ENCODE assay signal across 1 cellular context in the genomic region with DNA sequence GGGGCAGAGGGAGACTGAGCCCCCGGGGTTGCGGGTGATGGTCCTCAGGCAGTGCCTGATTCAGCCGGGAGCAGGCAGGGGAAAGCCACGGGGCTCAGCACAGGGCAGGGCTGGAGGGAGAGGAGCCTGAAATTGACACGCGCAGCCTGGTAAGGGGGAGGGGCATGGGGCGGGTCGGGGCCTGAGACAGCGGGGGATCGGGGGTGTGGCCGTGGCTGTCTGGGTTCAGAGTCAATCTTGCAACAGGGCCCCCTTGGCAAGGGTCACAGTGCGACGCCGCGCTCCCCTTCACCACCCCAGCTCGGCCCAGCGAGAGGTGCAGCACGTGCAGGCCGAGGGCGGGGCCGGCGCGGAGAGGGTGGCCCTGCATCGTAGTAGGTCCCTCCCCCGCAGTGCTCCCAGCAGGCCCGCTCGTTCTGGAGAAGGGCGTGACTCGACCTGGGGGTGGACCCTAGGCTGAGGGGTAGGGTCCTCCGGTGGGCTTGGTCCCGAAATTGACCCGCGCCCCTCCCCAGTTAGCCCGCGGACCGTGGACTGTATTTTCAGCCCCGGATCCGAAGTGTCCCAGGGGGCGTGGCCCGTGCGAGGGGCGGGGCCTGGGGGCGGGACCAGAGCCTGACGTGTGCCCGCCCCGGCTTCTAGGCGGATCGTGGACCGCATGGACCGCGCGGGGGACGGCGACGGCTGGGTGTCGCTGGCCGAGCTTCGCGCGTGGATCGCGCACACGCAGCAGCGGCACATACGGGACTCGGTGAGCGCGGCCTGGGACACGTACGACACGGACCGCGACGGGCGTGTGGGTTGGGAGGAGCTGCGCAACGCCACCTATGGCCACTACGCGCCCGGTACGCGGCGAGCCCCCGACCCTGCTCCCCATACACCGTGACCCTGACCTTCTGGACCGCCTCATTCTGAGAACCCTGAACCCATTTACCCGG.
TF ChIP-seq lines count a peak whose summit lies in the region.

No MANE protein-coding gene starts in this region.

TF ChIP-seq in K562, 482 proteins besides CTCF, POLR2A, EP300 and RAD21 (continued from another document and continues in another):
- TF ChIP-seq CHD7 (IDR thresholded peaks at IDR 0.05; ENCODE audit: low read depth, low read length) = no peak
- no peak for TF ChIP-seq RERE (CRISPR knock-in tag; IDR thresholded peaks at IDR 0.05; ENCODE audit: borderline replicate concordance)
- TF ChIP-seq ZC3H11A (IDR thresholded peaks at IDR 0.05; ENCODE audit: low read depth, low read length) = no peak
- TF ChIP-seq SMARCA5 (IDR thresholded peaks at IDR 0.05) = no peak
- TF ChIP-seq TFAP4 (CRISPR knock-in tag; IDR thresholded peaks at IDR 0.05; ENCODE audit: borderline replicate concordance) = peak; percentile 59
- TF ChIP-seq ZNF324 (CRISPR knock-in tag; IDR thresholded peaks at IDR 0.05) = no peak
- no peak for TF ChIP-seq FOXM1 (IDR thresholded peaks at IDR 0.05; ENCODE audit: low read depth)
- peak; percentile 82; the same call in 1 of the 2 replicates for TF ChIP-seq FOXM1 (CRISPR knock-in tag; IDR thresholded peaks at IDR 0.05; ENCODE audit: low read depth)
- peak; percentile 50; the same call in 1 of the 2 replicates for TF ChIP-seq CTBP1 (IDR thresholded peaks at IDR 0.05; ENCODE audit: borderline replicate concordance)
- TF ChIP-seq, protein P1, sequence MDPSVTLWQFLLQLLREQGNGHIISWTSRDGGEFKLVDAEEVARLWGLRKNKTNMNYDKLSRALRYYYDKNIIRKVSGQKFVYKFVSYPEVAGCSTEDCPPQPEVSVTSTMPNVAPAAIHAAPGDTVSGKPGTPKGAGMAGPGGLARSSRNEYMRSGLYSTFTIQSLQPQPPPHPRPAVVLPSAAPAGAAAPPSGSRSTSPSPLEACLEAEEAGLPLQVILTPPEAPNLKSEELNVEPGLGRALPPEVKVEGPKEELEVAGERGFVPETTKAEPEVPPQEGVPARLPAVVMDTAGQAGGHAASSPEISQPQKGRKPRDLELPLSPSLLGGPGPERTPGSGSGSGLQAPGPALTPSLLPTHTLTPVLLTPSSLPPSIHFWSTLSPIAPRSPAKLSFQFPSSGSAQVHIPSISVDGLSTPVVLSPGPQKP (CRISPR knock-in tag; IDR thresholded peaks at IDR 0.05) = no peak
- peak; percentile 34 for TF ChIP-seq HNRNPLL (IDR thresholded peaks at IDR 0.05; ENCODE audit: low read depth, low read length, poor library complexity, severe bottlenecking)
- TF ChIP-seq DPF2 (IDR thresholded peaks at IDR 0.05) = no peak
- peak; percentile 42 for TF ChIP-seq PHF20 (IDR thresholded peaks at IDR 0.05; ENCODE audit: partially characterized antibody)
- no peak for TF ChIP-seq ZNF444 (CRISPR knock-in tag; IDR thresholded peaks at IDR 0.05)
- TF ChIP-seq ZFP30 (CRISPR knock-in tag; IDR thresholded peaks at IDR 0.05; ENCODE audit: borderline replicate concordance) = no peak
- no peak for TF ChIP-seq TAF7 (tag; IDR thresholded peaks at IDR 0.05)
- TF ChIP-seq NBN (IDR thresholded peaks at IDR 0.05; ENCODE audit: low read depth) = no peak; the same call in 1 of the 2 replicates
- TF ChIP-seq ZNF695 (CRISPR knock-in tag; IDR thresholded peaks at IDR 0.05) = no peak
- no peak for TF ChIP-seq NR4A1 (CRISPR knock-in tag; IDR thresholded peaks at IDR 0.05)
- no peak for TF ChIP-seq NR4A1 (tag; IDR thresholded peaks at IDR 0.05)
- TF ChIP-seq, protein P2, sequence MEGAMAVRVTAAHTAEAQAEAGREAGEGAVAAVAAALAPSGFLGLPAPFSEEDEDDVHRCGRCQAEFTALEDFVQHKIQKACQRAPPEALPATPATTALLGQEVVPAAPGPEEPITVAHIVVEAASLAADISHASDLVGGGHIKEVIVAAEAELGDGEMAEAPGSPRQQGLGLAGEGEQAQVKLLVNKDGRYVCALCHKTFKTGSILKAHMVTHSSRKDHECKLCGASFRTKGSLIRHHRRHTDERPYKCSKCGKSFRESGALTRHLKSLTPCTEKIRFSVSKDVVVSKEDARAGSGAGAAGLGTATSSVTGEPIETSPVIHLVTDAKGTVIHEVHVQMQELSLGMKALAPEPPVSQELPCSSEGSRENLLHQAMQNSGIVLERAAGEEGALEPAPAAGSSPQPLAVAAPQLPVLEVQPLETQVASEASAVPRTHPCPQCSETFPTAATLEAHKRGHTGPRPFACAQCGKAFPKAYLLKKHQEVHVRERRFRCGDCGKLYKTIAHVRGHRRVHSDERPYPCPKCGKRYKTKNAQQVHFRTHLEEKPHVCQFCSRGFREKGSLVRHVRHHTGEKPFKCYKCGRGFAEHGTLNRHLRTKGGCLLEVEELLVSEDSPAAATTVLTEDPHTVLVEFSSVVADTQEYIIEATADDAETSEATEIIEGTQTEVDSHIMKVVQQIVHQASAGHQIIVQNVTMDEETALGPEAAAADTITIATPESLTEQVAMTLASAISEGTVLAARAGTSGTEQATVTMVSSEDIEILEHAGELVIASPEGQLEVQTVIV (CRISPR knock-in tag; IDR thresholded peaks at IDR 0.05; ENCODE audit: borderline replicate concordance) = no peak
- TF ChIP-seq THAP7 (CRISPR knock-in tag; IDR thresholded peaks at IDR 0.05) = no peak
- no peak for TF ChIP-seq ZNF12 (CRISPR knock-in tag; IDR thresholded peaks at IDR 0.05)
- no peak for TF ChIP-seq MEF2D (tag; conservative IDR thresholded peaks at IDR 0.05; ENCODE audit: low read depth)
- peak; percentile 86 to 88 for TF ChIP-seq SIN3A (IDR thresholded peaks at IDR 0.05; ENCODE audit: borderline replicate concordance in 2 of 2, control insufficient read depth in 1 of 2, low read depth in 2 of 2, low read length in 2 of 2)
- peak; percentile 71; the same call in 1 of the 2 replicates for TF ChIP-seq ATF7 (IDR thresholded peaks at IDR 0.05)
- TF ChIP-seq ZNF717 (CRISPR knock-in tag; IDR thresholded peaks at IDR 0.05) = no peak
- TF ChIP-seq NFATC3 (IDR thresholded peaks at IDR 0.05) = no peak
- TF ChIP-seq U2AF2 (optimal IDR thresholded peaks at IDR 0.05; ENCODE audit: low read depth, low read length) = no peak
- no peak for TF ChIP-seq SP2 (IDR thresholded peaks at IDR 0.05; ENCODE audit: extremely low read depth, low read depth, low read length, poor library complexity, severe bottlenecking)
- TF ChIP-seq ZNF785 (CRISPR knock-in tag; IDR thresholded peaks at IDR 0.05) = no peak
- no peak for TF ChIP-seq FOXA3 (CRISPR knock-in tag; conservative IDR thresholded peaks at IDR 0.05 in 1 of 2, IDR thresholded peaks at IDR 0.05 in 1 of 2)
